15 cellular contexts compared by ENCODE assay signal in the genomic region with DNA sequence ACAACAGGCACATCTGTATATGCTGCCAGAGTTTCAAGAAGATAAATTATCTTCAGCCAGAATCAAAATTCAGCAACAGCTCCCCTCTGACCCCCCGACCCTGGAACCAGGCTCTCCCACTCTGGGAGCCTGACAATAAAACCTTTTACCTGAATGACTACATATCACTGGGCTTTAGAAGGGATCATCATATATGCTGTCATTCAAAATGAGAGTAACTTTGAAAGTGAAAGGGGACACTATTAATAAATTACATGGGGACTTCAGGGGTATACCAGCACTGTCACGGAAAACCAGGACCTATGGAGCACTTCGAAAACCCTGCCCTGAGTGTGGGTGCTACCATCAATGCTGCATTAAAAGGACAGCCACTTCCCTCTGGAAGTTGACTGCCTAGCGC.
"Had no signal": no experiment of that assay in that cellular context is flagged by ENCODE, and none has a peak within 500 bp of the region (broad histone marks: within the 10 kb centered on the region; RNA-seq: fewer than 3 reads in every experiment).

No MANE protein-coding gene starts in this region.

- H3K9me3 Mint-ChIP-seq: activated naive CD4-positive, alpha-beta T cell treated with anti-CD3 and anti-CD28 coated beads for 36 hours; T-cell had no signal

- ATAC-seq: activated CD8-positive, alpha-beta memory T cell treated with anti-CD3 and anti-CD28 coated beads, Interleukin-2, amount 10 ng/mL, durations not matched to agents 7 days and 5 days; left lobe of liver; T-cell had no signal

- H3K9me3 ChIP-seq: sigmoid colon, tibial nerve had no signal

- H3K4me3 ChIP-seq: sigmoid colon, tibial nerve had no signal

- H3K4me3 Mint-ChIP-seq: activated CD4-positive, alpha-beta memory T cell treated with anti-CD3 and anti-CD28 coated beads, Interleukin-2, amount 10 ng/mL, durations not matched to agents 7 days and 5 days; activated CD8-positive, alpha-beta memory T cell treated with anti-CD3 and anti-CD28 coated beads, Interleukin-2, amount 10 ng/mL, durations not matched to agents 7 days and 5 days; activated naive CD4-positive, alpha-beta T cell treated with anti-CD3 and anti-CD28 coated beads for 36 hours; mesothelial cell of epicardium; nephron; T-cell had no signal

- H3K36me3 Mint-ChIP-seq: mesothelial cell of epicardium had no signal

- DNase-seq: activated CD4-positive, alpha-beta memory T cell treated with anti-CD3 and anti-CD28 coated beads, Interleukin-2, amount 10 ng/mL, durations not matched to agents 7 days and 5 days; activated CD4-positive, alpha-beta T cell treated with anti-CD3 and anti-CD28 coated beads for 48 hours; activated CD4-positive, CD25-positive, alpha-beta regulatory T cell; activated CD8-positive, alpha-beta memory T cell treated with anti-CD3 and anti-CD28 coated beads, Interleukin-2, amount 10 ng/mL, durations not matched to agents 7 days and 5 days; activated naive CD4-positive, alpha-beta T cell treated with anti-CD3 and anti-CD28 coated beads for 36 hours; activated T-cell treated with anti-CD3 and anti-CD28 coated beads, Interleukin-2, amount 50 U/mL, for 1 hour; hypothalamus; nucleus accumbens; sigmoid colon; stimulated activated naive CD4-positive, alpha-beta T cell; T-cell had no signal

- H3K27ac ChIP-seq: tibial nerve had no signal

- H3K36me3 ChIP-seq: sigmoid colon, tibial nerve had no signal

- H3K27ac Mint-ChIP-seq: activated CD4-positive, alpha-beta memory T cell treated with anti-CD3 and anti-CD28 coated beads, Interleukin-2, amount 10 ng/mL, durations not matched to agents 7 days and 5 days; activated CD8-positive, alpha-beta memory T cell treated with anti-CD3 and anti-CD28 coated beads, Interleukin-2, amount 10 ng/mL, durations not matched to agents 7 days and 5 days; activated naive CD4-positive, alpha-beta T cell treated with anti-CD3 and anti-CD28 coated beads for 36 hours; mesothelial cell of epicardium; T-cell had no signal

- H3K27me3 ChIP-seq: sigmoid colon, tibial nerve had no signal

- H3K27me3 Mint-ChIP-seq: activated CD4-positive, alpha-beta memory T cell treated with anti-CD3 and anti-CD28 coated beads, Interleukin-2, amount 10 ng/mL, durations not matched to agents 7 days and 5 days; activated CD8-positive, alpha-beta memory T cell treated with anti-CD3 and anti-CD28 coated beads, Interleukin-2, amount 10 ng/mL, durations not matched to agents 7 days and 5 days; T-cell had no signal
